In the genomic region with DNA sequence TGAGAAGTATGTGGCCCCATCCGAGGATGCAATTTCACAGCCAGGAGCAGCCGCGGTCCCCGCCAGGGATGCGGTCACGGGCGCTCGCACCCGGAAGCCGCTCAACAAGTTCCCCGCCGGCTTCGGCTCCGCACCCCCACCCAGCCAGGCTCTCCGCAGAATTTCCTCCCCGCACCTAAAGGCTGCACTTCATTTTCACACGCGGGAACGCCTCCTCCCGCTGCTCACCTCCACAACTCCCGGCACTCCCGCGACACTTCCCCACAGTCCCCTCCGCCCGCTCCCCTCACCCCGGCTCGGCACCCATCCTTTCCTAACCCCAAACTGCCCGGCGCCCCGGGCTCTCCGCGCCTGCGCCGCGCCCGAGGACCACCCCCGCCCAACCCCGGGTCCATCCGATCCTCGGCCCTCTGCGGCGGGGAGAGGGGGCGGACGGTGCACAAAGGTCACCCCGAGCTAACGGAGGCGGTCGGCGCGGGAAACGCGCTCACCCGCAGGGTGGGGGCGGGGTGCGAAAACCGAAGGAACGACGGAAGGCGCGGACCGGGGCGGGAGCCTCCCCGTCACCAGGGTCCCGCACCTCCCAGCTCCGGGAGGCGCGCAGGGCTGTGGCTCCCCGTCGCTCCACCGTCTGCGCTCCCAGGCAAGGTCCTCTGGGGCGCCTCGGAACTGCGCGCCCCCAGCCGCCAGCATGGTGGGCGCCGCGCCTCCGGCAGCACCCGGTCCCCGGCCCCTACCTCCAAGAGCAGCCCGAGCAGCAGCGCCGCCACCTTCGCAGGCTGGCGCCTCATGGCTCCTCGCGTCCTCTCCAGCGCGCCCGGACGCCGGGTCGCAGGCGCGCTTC, we compare ENCODE assay signal across 1 cellular context.
A peak's percentile ranks its signal among the peaks of the same experiment; 100 is the strongest.
TF ChIP-seq lines count a peak whose summit lies in the region.

No MANE protein-coding gene starts in this region.

TF ChIP-seq in GM12878, 131 proteins besides CTCF, POLR2A, EP300 and RAD21 (continued from another document and continues in another):
- TF ChIP-seq, protein P1, sequence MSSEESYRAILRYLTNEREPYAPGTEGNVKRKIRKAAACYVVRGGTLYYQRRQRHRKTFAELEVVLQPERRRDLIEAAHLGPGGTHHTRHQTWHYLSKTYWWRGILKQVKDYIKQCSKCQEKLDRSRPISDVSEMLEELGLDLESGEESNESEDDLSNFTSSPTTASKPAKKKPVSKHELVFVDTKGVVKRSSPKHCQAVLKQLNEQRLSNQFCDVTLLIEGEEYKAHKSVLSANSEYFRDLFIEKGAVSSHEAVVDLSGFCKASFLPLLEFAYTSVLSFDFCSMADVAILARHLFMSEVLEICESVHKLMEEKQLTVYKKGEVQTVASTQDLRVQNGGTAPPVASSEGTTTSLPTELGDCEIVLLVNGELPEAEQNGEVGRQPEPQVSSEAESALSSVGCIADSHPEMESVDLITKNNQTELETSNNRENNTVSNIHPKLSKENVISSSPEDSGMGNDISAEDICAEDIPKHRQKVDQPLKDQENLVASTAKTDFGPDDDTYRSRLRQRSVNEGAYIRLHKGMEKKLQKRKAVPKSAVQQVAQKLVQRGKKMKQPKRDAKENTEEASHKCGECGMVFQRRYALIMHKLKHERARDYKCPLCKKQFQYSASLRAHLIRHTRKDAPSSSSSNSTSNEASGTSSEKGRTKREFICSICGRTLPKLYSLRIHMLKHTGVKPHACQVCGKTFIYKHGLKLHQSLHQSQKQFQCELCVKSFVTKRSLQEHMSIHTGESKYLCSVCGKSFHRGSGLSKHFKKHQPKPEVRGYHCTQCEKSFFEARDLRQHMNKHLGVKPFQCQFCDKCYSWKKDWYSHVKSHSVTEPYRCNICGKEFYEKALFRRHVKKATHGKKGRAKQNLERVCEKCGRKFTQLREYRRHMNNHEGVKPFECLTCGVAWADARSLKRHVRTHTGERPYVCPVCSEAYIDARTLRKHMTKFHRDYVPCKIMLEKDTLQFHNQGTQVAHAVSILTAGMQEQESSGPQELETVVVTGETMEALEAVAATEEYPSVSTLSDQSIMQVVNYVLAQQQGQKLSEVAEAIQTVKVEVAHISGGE (CRISPR knock-in tag; IDR thresholded peaks at IDR 0.05): no peak
- no peak for TF ChIP-seq MTA3 (IDR thresholded peaks at IDR 0.05; ENCODE audit: borderline replicate concordance, low read length)
- TF ChIP-seq, protein P2, sequence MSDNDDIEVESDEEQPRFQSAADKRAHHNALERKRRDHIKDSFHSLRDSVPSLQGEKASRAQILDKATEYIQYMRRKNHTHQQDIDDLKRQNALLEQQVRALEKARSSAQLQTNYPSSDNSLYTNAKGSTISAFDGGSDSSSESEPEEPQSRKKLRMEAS (IDR thresholded peaks at IDR 0.05; ENCODE audit: low read depth, low read length): no peak
- no peak for TF ChIP-seq SMARCA5 (IDR thresholded peaks at IDR 0.05)
- TF ChIP-seq ZBTB4 (CRISPR knock-in tag; IDR thresholded peaks at IDR 0.05): 0 out of 2 replicates have a peak, but pooled peaks have one; percentile 24
- TF ChIP-seq MEF2A (IDR thresholded peaks at IDR 0.05; ENCODE audit: insufficient read depth, low read depth, low read length): no peak
- TF ChIP-seq JUND (IDR thresholded peaks at IDR 0.05; ENCODE audit: low read depth, low read length): no peak
- TF ChIP-seq BCLAF1 (IDR thresholded peaks at IDR 0.05): no peak
- 0 out of 2 replicates have a peak, but pooled peaks have one; percentile 20 for TF ChIP-seq NR2C1 (IDR thresholded peaks at IDR 0.05)
- TF ChIP-seq NBN (IDR thresholded peaks at IDR 0.05): peak; percentile 88
- no peak for TF ChIP-seq CEBPZ (IDR thresholded peaks at IDR 0.05; ENCODE audit: low read depth, low read length)
- 0 out of 3 replicates have a peak, but pooled peaks have one; percentile 5 for TF ChIP-seq POU2F2 (IDR thresholded peaks at IDR 0.05; ENCODE audit: borderline replicate concordance, low read depth, low read length)
- TF ChIP-seq RUNX3 (IDR thresholded peaks at IDR 0.05; ENCODE audit: low read length): peak; percentile 80
- TF ChIP-seq ETV6 (conservative IDR thresholded peaks at IDR 0.05 in 1 of 2, IDR thresholded peaks at IDR 0.05 in 1 of 2; ENCODE audit: borderline replicate concordance in 1 of 2, low read depth in 1 of 2): no peak
- TF ChIP-seq ZBTB33 (IDR thresholded peaks at IDR 0.05): no peak
- TF ChIP-seq ZNF217 (IDR thresholded peaks at IDR 0.05): no peak
- TF ChIP-seq E2F8 (IDR thresholded peaks at IDR 0.05; ENCODE audit: low read depth, partially characterized antibody): no peak
- TF ChIP-seq ZNF24 (IDR thresholded peaks at IDR 0.05): no peak
- no peak for TF ChIP-seq ASH2L (IDR thresholded peaks at IDR 0.05; ENCODE audit: borderline replicate concordance, low read depth)
- no peak for TF ChIP-seq CEBPB (IDR thresholded peaks at IDR 0.05; ENCODE audit: borderline replicate concordance in 1 of 2, low read depth in 2 of 2, low read length in 2 of 2)
- TF ChIP-seq DPF2 (IDR thresholded peaks at IDR 0.05): peak; percentile 90
- no peak for TF ChIP-seq CREM (IDR thresholded peaks at IDR 0.05; ENCODE audit: low read depth)
- TF ChIP-seq BACH1 (IDR thresholded peaks at IDR 0.05; ENCODE audit: borderline replicate concordance): no peak
- TF ChIP-seq SIN3A (IDR thresholded peaks at IDR 0.05; ENCODE audit: low read depth, low read length): no peak
- TF ChIP-seq, protein P3, sequence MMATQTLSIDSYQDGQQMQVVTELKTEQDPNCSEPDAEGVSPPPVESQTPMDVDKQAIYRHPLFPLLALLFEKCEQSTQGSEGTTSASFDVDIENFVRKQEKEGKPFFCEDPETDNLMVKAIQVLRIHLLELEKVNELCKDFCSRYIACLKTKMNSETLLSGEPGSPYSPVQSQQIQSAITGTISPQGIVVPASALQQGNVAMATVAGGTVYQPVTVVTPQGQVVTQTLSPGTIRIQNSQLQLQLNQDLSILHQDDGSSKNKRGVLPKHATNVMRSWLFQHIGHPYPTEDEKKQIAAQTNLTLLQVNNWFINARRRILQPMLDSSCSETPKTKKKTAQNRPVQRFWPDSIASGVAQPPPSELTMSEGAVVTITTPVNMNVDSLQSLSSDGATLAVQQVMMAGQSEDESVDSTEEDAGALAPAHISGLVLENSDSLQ (IDR thresholded peaks at IDR 0.05): no peak
- TF ChIP-seq, protein P4, sequence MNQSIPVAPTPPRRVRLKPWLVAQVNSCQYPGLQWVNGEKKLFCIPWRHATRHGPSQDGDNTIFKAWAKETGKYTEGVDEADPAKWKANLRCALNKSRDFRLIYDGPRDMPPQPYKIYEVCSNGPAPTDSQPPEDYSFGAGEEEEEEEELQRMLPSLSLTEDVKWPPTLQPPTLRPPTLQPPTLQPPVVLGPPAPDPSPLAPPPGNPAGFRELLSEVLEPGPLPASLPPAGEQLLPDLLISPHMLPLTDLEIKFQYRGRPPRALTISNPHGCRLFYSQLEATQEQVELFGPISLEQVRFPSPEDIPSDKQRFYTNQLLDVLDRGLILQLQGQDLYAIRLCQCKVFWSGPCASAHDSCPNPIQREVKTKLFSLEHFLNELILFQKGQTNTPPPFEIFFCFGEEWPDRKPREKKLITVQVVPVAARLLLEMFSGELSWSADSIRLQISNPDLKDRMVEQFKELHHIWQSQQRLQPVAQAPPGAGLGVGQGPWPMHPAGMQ (IDR thresholded peaks at IDR 0.05; ENCODE audit: borderline replicate concordance): peak; percentile 45; the same call in 1 of the 2 replicates
- no peak for TF ChIP-seq MYB (IDR thresholded peaks at IDR 0.05; ENCODE audit: borderline replicate concordance, low read depth, low read length)
